19 cellular contexts compared by ENCODE assay signal in genomic region chr2:240225116-240225515, GRCh38.
"Had no signal": no experiment of that assay in that cellular context is flagged by ENCODE, and none has a peak within 500 bp of the region (broad histone marks: within the 10 kb centered on the region; RNA-seq: fewer than 3 reads in every experiment).

No MANE protein-coding gene starts in this region.

- H3K27ac ChIP-seq: ascending aorta, breast epithelium, foreskin keratinocyte, neural progenitor cell, ovary, SK-N-MC, tibial artery had no signal

- H3K27me3 ChIP-seq: ascending aorta, neural progenitor cell, ovary had no signal

- H3K9me3 ChIP-seq: ovary had no signal

- H3K27ac Mint-ChIP-seq: activated CD8-positive, alpha-beta T cell treated with anti-CD3 and anti-CD28 coated beads, Interleukin-2, amount 10 ng/mL, durations not matched to agents 7 days and 5 days; activated naive CD4-positive, alpha-beta T cell treated with anti-CD3 and anti-CD28 coated beads, Interleukin-2, amount 50 U/mL, for 24 hours; activated T-cell treated with anti-CD3 and anti-CD28 coated beads, Interleukin-2, amount 50 U/mL, for 72 hours; neural progenitor cell; stimulated activated memory B cell treated with anti-CD40 and anti-IgM and Interleukin-4, amounts not matched to agents 10 μg/mL and 1 μg/mL and 100 μg/mL, for 72 hours; WTC11 had no signal

- H3K36me3 ChIP-seq: ascending aorta, breast epithelium, neural progenitor cell, ovary, tibial artery had no signal

- H3K4me3 Mint-ChIP-seq: activated CD8-positive, alpha-beta T cell treated with anti-CD3 and anti-CD28 coated beads, Interleukin-2, amount 10 ng/mL, durations not matched to agents 7 days and 5 days; activated naive CD4-positive, alpha-beta T cell treated with anti-CD3 and anti-CD28 coated beads, Interleukin-2, amount 50 U/mL, for 24 hours; activated T-cell treated with anti-CD3 and anti-CD28 coated beads, Interleukin-2, amount 50 U/mL, for 72 hours; neural progenitor cell; stimulated activated memory B cell treated with anti-CD40 and anti-IgM and Interleukin-4, amounts not matched to agents 10 μg/mL and 1 μg/mL and 100 μg/mL, for 72 hours; WTC11 had no signal

- H3K36me3 Mint-ChIP-seq: neural progenitor cell; stimulated activated memory B cell treated with anti-CD40 and anti-IgM and Interleukin-4, amounts not matched to agents 10 μg/mL and 1 μg/mL and 100 μg/mL, for 72 hours; WTC11 had no signal

- DNase-seq: activated CD4-positive, alpha-beta T cell treated with anti-CD3 and anti-CD28 coated beads for 48 hours; activated CD8-positive, alpha-beta memory T cell treated with anti-CD3 and anti-CD28 coated beads, Interleukin-2, amount 50 U/mL, for 48 hours; activated CD8-positive, alpha-beta T cell treated with anti-CD3 and anti-CD28 coated beads, Interleukin-2, amount 10 ng/mL, durations not matched to agents 7 days and 5 days; activated effector memory CD4-positive, alpha-beta T cell treated with anti-CD3 and anti-CD28 coated beads, Interleukin-2, amount 50 U/mL, for 16 hours; activated T-cell treated with anti-CD3 and anti-CD28 coated beads, Interleukin-2, amount 50 U/mL, for 72 hours; glutamatergic neuron; hippocampal formation; mammary epithelial cell; stimulated activated CD4-positive, alpha-beta T cell treated with anti-CD3 and anti-CD28 coated beads, Interleukin-4, amount 100 ng/mL, for 4 hours had no signal

- H3K4me3 ChIP-seq: ascending aorta, breast epithelium, neural progenitor cell, ovary, SK-N-MC, tibial artery had no signal

- H3K4me1 ChIP-seq: ascending aorta, breast epithelium, foreskin keratinocyte, neural progenitor cell, tibial artery had no signal

- H3K9me3 Mint-ChIP-seq: activated naive CD4-positive, alpha-beta T cell treated with anti-CD3 and anti-CD28 coated beads, Interleukin-2, amount 50 U/mL, for 24 hours had no signal

- H3K4me1 Mint-ChIP-seq: activated naive CD4-positive, alpha-beta T cell treated with anti-CD3 and anti-CD28 coated beads, Interleukin-2, amount 50 U/mL, for 24 hours; neural progenitor cell; WTC11 had no signal
